Comparison of ENCODE assay signal across 1 cellular context in the genomic region with DNA sequence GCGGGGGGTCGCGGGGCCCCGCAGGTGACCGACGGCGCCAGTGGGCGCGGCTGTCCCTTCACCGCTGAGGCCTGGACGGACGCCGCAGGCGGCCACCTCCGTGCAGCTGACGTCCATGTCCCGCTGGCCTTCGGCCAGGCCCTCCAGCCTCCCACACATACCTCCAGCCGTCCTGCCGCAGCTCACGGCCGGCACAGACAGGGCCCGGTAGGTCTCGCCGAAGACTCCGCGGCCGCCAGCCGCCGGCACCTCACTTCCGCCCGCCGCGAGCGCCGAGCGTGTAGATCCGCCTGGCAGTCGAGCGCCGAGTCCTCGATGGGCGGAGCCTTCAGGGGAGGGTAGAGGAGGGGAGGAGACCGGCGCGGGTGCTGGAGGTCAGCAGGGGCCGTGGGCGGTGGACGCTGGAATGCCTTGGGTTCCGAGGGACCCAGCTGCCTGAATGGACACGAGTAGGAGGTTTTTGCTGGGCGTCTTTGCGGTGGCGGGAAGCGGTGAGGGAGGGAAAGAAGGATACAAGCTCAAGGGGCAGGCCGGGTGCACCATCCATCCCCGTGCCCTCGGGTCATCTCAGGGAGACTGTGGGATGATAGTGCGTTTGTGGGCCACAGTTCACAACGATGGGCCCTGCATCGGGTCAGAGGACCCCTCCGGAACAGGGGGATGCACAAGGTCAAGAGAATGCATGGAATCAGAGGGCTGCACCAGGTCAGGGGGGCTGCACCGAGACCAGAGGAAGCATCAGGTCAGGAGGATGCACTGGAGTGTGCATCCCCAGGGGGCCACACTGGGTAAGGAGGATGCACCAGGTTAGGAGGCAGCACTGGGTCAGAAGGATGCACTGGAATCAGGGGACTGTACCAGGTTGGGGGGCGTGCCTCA.
TF ChIP-seq lines count a peak whose summit lies in the region.

A gene with protein sequence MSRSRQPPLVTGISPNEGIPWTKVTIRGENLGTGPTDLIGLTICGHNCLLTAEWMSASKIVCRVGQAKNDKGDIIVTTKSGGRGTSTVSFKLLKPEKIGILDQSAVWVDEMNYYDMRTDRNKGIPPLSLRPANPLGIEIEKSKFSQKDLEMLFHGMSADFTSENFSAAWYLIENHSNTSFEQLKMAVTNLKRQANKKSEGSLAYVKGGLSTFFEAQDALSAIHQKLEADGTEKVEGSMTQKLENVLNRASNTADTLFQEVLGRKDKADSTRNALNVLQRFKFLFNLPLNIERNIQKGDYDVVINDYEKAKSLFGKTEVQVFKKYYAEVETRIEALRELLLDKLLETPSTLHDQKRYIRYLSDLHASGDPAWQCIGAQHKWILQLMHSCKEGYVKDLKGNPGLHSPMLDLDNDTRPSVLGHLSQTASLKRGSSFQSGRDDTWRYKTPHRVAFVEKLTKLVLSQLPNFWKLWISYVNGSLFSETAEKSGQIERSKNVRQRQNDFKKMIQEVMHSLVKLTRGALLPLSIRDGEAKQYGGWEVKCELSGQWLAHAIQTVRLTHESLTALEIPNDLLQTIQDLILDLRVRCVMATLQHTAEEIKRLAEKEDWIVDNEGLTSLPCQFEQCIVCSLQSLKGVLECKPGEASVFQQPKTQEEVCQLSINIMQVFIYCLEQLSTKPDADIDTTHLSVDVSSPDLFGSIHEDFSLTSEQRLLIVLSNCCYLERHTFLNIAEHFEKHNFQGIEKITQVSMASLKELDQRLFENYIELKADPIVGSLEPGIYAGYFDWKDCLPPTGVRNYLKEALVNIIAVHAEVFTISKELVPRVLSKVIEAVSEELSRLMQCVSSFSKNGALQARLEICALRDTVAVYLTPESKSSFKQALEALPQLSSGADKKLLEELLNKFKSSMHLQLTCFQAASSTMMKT (minus strand): TSS at position 282 of the 879 bp plus-strand sequence. CDS start 55,321 bp downstream, outside the sequence.

TF ChIP-seq in GM12878, 131 proteins besides CTCF, POLR2A, EP300 and RAD21 (continued from another document and continues in another):
- TF ChIP-seq, protein P1, sequence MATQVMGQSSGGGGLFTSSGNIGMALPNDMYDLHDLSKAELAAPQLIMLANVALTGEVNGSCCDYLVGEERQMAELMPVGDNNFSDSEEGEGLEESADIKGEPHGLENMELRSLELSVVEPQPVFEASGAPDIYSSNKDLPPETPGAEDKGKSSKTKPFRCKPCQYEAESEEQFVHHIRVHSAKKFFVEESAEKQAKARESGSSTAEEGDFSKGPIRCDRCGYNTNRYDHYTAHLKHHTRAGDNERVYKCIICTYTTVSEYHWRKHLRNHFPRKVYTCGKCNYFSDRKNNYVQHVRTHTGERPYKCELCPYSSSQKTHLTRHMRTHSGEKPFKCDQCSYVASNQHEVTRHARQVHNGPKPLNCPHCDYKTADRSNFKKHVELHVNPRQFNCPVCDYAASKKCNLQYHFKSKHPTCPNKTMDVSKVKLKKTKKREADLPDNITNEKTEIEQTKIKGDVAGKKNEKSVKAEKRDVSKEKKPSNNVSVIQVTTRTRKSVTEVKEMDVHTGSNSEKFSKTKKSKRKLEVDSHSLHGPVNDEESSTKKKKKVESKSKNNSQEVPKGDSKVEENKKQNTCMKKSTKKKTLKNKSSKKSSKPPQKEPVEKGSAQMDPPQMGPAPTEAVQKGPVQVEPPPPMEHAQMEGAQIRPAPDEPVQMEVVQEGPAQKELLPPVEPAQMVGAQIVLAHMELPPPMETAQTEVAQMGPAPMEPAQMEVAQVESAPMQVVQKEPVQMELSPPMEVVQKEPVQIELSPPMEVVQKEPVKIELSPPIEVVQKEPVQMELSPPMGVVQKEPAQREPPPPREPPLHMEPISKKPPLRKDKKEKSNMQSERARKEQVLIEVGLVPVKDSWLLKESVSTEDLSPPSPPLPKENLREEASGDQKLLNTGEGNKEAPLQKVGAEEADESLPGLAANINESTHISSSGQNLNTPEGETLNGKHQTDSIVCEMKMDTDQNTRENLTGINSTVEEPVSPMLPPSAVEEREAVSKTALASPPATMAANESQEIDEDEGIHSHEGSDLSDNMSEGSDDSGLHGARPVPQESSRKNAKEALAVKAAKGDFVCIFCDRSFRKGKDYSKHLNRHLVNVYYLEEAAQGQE (IDR thresholded peaks at IDR 0.05; ENCODE audit: low read depth, low read length): 0 out of 2 replicates have a peak, but pooled peaks have one; percentile 28
- TF ChIP-seq ZNF207 (IDR thresholded peaks at IDR 0.05; ENCODE audit: borderline replicate concordance) (peak; percentile 81; the same call in 1 of the 2 replicates), RB1 (IDR thresholded peaks at IDR 0.05; ENCODE audit: borderline replicate concordance) (peak; percentile 89), SP1 (IDR thresholded peaks at IDR 0.05; ENCODE audit: low read depth, low read length) (peak; percentile 66), ZNF274 (IDR thresholded peaks at IDR 0.05; ENCODE audit: insufficient read depth, insufficient read length) (no peak), SMARCA5 (IDR thresholded peaks at IDR 0.05) (no peak; the same call in 1 of the 2 replicates), RELA (IDR thresholded peaks at IDR 0.05; ENCODE audit: borderline replicate concordance, partially characterized antibody) (peak; percentile 74), RUNX3 (IDR thresholded peaks at IDR 0.05; ENCODE audit: low read length) (peak; percentile 65), POLR2AphosphoS5 (IDR thresholded peaks at IDR 0.05; ENCODE audit: low read length) (peak; percentile 73; the same call in 1 of the 2 replicates), YY1 (IDR thresholded peaks at IDR 0.05; ENCODE audit: low read depth, low read length) (peak; percentile 94), ETV6 (conservative IDR thresholded peaks at IDR 0.05 in 1 of 2, IDR thresholded peaks at IDR 0.05 in 1 of 2; ENCODE audit: borderline replicate concordance in 1 of 2, low read depth in 1 of 2) (peak in 1 of 2 experiments; percentile 56; a peak in 1 of 4 replicates), POLR2AphosphoS2 (IDR thresholded peaks at IDR 0.05; ENCODE audit: low read depth, low read length) (peak; percentile 98), TBL1XR1 (IDR thresholded peaks at IDR 0.05; ENCODE audit: low read depth, low read length) (peak; percentile 55; the same call in 1 of the 2 replicates), MXI1 (IDR thresholded peaks at IDR 0.05; ENCODE audit: low read depth, low read length) (peak; percentile 91), IKZF1 (conservative IDR thresholded peaks at IDR 0.05) (peak; percentile 86), BHLHE40 (IDR thresholded peaks at IDR 0.05; ENCODE audit: borderline replicate concordance in 1 of 2, low read depth in 2 of 2, low read length in 1 of 2) (peak; percentile 75 to 87), SREBF1 (IDR thresholded peaks at IDR 0.05; ENCODE audit: low read length) (no peak), NR2F1 (conservative IDR thresholded peaks at IDR 0.05) (peak; percentile 91), SMC3 (IDR thresholded peaks at IDR 0.05; ENCODE audit: borderline replicate concordance, low read length) (0 out of 2 replicates have a peak, but pooled peaks have one; percentile 23), CBX3 (IDR thresholded peaks at IDR 0.05; ENCODE audit: borderline replicate concordance, low read depth) (no peak), CHD2 (IDR thresholded peaks at IDR 0.05; ENCODE audit: borderline replicate concordance, low read depth, low read length) (peak; percentile 71; the same call in 1 of the 2 replicates), KLF5 (IDR thresholded peaks at IDR 0.05; ENCODE audit: partially characterized antibody) (peak; percentile 84), POU2F2 (IDR thresholded peaks at IDR 0.05; ENCODE audit: borderline replicate concordance, low read depth, low read length) (peak; percentile 84; the same call in 2 of the 3 replicates), TCF12 (IDR thresholded peaks at IDR 0.05; ENCODE audit: low read depth, low read length) (peak; percentile 78), DPF2 (IDR thresholded peaks at IDR 0.05) (peak; percentile 67; the same call in 1 of the 2 replicates), ZNF24 (IDR thresholded peaks at IDR 0.05) (no peak), NRF1 (conservative IDR thresholded peaks at IDR 0.05; ENCODE audit: low read depth, low read length) (no peak), NR2C1 (IDR thresholded peaks at IDR 0.05) (0 out of 2 replicates have a peak, but pooled peaks have one; percentile 45)
- TF ChIP-seq, protein P2, sequence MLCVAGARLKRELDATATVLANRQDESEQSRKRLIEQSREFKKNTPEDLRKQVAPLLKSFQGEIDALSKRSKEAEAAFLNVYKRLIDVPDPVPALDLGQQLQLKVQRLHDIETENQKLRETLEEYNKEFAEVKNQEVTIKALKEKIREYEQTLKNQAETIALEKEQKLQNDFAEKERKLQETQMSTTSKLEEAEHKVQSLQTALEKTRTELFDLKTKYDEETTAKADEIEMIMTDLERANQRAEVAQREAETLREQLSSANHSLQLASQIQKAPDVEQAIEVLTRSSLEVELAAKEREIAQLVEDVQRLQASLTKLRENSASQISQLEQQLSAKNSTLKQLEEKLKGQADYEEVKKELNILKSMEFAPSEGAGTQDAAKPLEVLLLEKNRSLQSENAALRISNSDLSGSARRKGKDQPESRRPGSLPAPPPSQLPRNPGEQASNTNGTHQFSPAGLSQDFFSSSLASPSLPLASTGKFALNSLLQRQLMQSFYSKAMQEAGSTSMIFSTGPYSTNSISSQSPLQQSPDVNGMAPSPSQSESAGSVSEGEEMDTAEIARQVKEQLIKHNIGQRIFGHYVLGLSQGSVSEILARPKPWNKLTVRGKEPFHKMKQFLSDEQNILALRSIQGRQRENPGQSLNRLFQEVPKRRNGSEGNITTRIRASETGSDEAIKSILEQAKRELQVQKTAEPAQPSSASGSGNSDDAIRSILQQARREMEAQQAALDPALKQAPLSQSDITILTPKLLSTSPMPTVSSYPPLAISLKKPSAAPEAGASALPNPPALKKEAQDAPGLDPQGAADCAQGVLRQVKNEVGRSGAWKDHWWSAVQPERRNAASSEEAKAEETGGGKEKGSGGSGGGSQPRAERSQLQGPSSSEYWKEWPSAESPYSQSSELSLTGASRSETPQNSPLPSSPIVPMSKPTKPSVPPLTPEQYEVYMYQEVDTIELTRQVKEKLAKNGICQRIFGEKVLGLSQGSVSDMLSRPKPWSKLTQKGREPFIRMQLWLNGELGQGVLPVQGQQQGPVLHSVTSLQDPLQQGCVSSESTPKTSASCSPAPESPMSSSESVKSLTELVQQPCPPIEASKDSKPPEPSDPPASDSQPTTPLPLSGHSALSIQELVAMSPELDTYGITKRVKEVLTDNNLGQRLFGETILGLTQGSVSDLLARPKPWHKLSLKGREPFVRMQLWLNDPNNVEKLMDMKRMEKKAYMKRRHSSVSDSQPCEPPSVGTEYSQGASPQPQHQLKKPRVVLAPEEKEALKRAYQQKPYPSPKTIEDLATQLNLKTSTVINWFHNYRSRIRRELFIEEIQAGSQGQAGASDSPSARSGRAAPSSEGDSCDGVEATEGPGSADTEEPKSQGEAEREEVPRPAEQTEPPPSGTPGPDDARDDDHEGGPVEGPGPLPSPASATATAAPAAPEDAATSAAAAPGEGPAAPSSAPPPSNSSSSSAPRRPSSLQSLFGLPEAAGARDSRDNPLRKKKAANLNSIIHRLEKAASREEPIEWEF (IDR thresholded peaks at IDR 0.05; ENCODE audit: insufficient replicate concordance, low read depth, low read length): peak; percentile 99
- TF ChIP-seq, protein P3, sequence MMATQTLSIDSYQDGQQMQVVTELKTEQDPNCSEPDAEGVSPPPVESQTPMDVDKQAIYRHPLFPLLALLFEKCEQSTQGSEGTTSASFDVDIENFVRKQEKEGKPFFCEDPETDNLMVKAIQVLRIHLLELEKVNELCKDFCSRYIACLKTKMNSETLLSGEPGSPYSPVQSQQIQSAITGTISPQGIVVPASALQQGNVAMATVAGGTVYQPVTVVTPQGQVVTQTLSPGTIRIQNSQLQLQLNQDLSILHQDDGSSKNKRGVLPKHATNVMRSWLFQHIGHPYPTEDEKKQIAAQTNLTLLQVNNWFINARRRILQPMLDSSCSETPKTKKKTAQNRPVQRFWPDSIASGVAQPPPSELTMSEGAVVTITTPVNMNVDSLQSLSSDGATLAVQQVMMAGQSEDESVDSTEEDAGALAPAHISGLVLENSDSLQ (IDR thresholded peaks at IDR 0.05): no peak; the same call in 1 of the 2 replicates
- TF ChIP-seq, protein P4, sequence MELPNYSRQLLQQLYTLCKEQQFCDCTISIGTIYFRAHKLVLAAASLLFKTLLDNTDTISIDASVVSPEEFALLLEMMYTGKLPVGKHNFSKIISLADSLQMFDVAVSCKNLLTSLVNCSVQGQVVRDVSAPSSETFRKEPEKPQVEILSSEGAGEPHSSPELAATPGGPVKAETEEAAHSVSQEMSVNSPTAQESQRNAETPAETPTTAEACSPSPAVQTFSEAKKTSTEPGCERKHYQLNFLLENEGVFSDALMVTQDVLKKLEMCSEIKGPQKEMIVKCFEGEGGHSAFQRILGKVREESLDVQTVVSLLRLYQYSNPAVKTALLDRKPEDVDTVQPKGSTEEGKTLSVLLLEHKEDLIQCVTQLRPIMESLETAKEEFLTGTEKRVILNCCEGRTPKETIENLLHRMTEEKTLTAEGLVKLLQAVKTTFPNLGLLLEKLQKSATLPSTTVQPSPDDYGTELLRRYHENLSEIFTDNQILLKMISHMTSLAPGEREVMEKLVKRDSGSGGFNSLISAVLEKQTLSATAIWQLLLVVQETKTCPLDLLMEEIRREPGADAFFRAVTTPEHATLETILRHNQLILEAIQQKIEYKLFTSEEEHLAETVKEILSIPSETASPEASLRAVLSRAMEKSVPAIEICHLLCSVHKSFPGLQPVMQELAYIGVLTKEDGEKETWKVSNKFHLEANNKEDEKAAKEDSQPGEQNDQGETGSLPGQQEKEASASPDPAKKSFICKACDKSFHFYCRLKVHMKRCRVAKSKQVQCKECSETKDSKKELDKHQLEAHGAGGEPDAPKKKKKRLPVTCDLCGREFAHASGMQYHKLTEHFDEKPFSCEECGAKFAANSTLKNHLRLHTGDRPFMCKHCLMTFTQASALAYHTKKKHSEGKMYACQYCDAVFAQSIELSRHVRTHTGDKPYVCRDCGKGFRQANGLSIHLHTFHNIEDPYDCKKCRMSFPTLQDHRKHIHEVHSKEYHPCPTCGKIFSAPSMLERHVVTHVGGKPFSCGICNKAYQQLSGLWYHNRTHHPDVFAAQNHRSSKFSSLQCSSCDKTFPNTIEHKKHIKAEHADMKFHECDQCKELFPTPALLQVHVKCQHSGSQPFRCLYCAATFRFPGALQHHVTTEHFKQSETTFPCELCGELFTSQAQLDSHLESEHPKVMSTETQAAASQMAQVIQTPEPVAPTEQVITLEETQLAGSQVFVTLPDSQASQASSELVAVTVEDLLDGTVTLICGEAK (IDR thresholded peaks at IDR 0.05; ENCODE audit: borderline replicate concordance): peak; percentile 83
- TF ChIP-seq, protein P5, sequence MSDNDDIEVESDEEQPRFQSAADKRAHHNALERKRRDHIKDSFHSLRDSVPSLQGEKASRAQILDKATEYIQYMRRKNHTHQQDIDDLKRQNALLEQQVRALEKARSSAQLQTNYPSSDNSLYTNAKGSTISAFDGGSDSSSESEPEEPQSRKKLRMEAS (IDR thresholded peaks at IDR 0.05; ENCODE audit: low read depth, low read length): peak; percentile 86
- TF ChIP-seq, protein P6, sequence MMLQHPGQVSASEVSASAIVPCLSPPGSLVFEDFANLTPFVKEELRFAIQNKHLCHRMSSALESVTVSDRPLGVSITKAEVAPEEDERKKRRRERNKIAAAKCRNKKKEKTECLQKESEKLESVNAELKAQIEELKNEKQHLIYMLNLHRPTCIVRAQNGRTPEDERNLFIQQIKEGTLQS (IDR thresholded peaks at IDR 0.05; ENCODE audit: borderline replicate concordance, extremely low read depth, low read depth, low read length): no peak
- TF ChIP-seq, protein P7, sequence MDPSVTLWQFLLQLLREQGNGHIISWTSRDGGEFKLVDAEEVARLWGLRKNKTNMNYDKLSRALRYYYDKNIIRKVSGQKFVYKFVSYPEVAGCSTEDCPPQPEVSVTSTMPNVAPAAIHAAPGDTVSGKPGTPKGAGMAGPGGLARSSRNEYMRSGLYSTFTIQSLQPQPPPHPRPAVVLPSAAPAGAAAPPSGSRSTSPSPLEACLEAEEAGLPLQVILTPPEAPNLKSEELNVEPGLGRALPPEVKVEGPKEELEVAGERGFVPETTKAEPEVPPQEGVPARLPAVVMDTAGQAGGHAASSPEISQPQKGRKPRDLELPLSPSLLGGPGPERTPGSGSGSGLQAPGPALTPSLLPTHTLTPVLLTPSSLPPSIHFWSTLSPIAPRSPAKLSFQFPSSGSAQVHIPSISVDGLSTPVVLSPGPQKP (IDR thresholded peaks at IDR 0.05; ENCODE audit: low read depth, low read length): peak; percentile 99
